In the genomic region with DNA sequence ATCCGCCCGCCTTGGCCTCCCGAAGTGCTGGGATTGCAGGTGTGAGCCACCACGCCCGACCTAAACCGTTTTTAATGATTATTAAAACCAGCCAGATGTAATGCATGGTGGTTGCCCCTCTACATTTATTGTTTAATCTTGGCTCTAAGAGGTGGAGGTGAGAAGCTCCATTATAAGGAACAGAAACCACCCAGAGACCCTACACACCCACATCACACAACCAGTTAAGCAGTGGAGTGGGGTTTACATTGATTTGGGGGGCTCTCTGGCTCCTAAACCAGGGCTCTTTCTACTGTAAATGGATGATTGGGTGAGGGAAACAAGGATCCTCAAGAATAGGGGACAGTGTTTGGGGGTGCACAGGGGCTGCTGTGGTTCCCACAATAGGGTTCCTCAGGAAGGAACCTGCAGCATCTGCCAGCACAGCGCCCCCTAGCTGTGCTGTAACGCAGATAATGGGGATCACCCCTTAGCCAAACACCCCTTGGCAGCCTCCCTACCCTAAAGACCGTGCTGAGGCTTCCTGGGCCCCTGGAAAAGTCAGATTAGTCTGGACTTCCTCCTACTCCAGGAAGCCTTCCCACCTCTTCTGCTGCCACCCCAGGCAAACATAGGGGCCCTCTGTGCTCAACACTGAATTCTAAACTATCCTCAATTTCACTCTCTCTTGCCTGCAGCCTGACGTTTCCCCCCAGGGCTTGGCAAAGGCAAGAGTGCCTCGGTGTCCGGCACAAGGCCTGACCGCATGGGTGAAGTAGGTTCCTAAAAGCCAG, we compare ENCODE assay signal across 1 cellular context.
TF ChIP-seq lines count a peak whose summit lies in the region.

No MANE protein-coding gene starts in this region.

TF ChIP-seq in K562, 482 proteins besides CTCF, POLR2A, EP300 and RAD21 (continued from another document):
- TF ChIP-seq, protein P1, sequence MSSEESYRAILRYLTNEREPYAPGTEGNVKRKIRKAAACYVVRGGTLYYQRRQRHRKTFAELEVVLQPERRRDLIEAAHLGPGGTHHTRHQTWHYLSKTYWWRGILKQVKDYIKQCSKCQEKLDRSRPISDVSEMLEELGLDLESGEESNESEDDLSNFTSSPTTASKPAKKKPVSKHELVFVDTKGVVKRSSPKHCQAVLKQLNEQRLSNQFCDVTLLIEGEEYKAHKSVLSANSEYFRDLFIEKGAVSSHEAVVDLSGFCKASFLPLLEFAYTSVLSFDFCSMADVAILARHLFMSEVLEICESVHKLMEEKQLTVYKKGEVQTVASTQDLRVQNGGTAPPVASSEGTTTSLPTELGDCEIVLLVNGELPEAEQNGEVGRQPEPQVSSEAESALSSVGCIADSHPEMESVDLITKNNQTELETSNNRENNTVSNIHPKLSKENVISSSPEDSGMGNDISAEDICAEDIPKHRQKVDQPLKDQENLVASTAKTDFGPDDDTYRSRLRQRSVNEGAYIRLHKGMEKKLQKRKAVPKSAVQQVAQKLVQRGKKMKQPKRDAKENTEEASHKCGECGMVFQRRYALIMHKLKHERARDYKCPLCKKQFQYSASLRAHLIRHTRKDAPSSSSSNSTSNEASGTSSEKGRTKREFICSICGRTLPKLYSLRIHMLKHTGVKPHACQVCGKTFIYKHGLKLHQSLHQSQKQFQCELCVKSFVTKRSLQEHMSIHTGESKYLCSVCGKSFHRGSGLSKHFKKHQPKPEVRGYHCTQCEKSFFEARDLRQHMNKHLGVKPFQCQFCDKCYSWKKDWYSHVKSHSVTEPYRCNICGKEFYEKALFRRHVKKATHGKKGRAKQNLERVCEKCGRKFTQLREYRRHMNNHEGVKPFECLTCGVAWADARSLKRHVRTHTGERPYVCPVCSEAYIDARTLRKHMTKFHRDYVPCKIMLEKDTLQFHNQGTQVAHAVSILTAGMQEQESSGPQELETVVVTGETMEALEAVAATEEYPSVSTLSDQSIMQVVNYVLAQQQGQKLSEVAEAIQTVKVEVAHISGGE (CRISPR knock-in tag; IDR thresholded peaks at IDR 0.05), result peak in 1 of 3 experiments; percentile 59; a peak in 1 of 6 replicates
- TF ChIP-seq CTCFL (IDR thresholded peaks at IDR 0.05; ENCODE audit: borderline replicate concordance, insufficient read depth, low read depth, low read length, poor library complexity, severe bottlenecking) (peak; percentile 72), RBM14 (IDR thresholded peaks at IDR 0.05; ENCODE audit: borderline replicate concordance, insufficient read depth, low read depth, low read length) (no peak), SPI1 (IDR thresholded peaks at IDR 0.05; ENCODE audit: borderline replicate concordance, low read depth, low read length) (peak; percentile 6; the same call in 1 of the 2 replicates), CREM (IDR thresholded peaks at IDR 0.05; ENCODE audit: low read depth) (0 out of 2 replicates have a peak, but pooled peaks have one; percentile 19), RFX1 (IDR thresholded peaks at IDR 0.05) (no peak), ZBTB7A (IDR thresholded peaks at IDR 0.05; ENCODE audit: borderline replicate concordance, control insufficient read depth, low read depth, low read length) (peak; percentile 26; the same call in 1 of the 2 replicates)
TF ChIP-seq in K562: peak in this region for 7.
